8 cellular contexts compared by ENCODE assay signal in genomic region chr15:29568840-29569532, GRCh38.
A peak's percentile ranks its signal among the peaks of the same experiment; 100 is the strongest.
DNase-seq lines count a peak whose midpoint lies in the region; ATAC-seq and TF ChIP-seq lines count a peak whose summit lies in the region.
"Had no signal": no experiment of that assay in that cellular context is flagged by ENCODE, and none has a peak within 500 bp of the region (broad histone marks: within the 10 kb centered on the region; RNA-seq: fewer than 3 reads in every experiment).

No MANE protein-coding gene starts in this region.

- H3K27ac ChIP-seq in GM23338 (ENCODE audit: low read depth) (no peak overlapping the region), neural cell (ENCODE audit: low read length) (no peak overlapping the region)
- H3K27ac ChIP-seq: thoracic aorta had no signal

- no peaks in the 10 kb centered on the region for H4K20me1 ChIP-seq in GM23338 (replicated peaks; ENCODE audit: insufficient read depth)
- no peaks in the 10 kb centered on the region for H4K20me1 ChIP-seq in neural cell (ENCODE audit: insufficient read depth)

- no peaks in the 10 kb centered on the region for H3K9me3 ChIP-seq in neural cell (ENCODE audit: low read length)
- H3K9me3 ChIP-seq: thoracic aorta had no signal

- H3K79me2 ChIP-seq in GM23338 (replicated peaks; ENCODE audit: insufficient read depth): peaks cover 13% of the 10 kb centered on the region
- H3K79me2 ChIP-seq in neural cell (replicated peaks; ENCODE audit: insufficient read depth, low read length): no peaks in the 10 kb centered on the region

- no peak for TF ChIP-seq RAD21 in neural cell (conservative IDR thresholded peaks at IDR 0.05)

- peaks cover 38% of the 10 kb centered on the region for H3K27me3 ChIP-seq in GM23338 (ENCODE audit: insufficient read depth)
- H3K27me3 ChIP-seq in neural cell (ENCODE audit: insufficient read depth, low read depth, low read length): peaks cover 44% of the 10 kb centered on the region

- no peak for TF ChIP-seq EP300 in neural cell (conservative IDR thresholded peaks at IDR 0.05; ENCODE audit: poor library complexity, severe bottlenecking)

- H3K27me3 Mint-ChIP-seq in GM23338 (ENCODE audit: insufficient read depth, low read depth, poor library complexity): peaks cover 35% of the 10 kb centered on the region
- peaks cover 44% of the 10 kb centered on the region for H3K27me3 Mint-ChIP-seq in chondrocyte (ENCODE audit: low read depth)

- no peaks in the 10 kb centered on the region for H3K36me3 ChIP-seq in GM23338 (ENCODE audit: insufficient read depth)
- H3K36me3 ChIP-seq in neural cell (ENCODE audit: insufficient read depth, low read length): no peaks in the 10 kb centered on the region
- H3K36me3 ChIP-seq: thoracic aorta had no signal

- TF ChIP-seq CTCF in GM23338 (conservative IDR thresholded peaks at IDR 0.05; ENCODE audit: low read depth in 2 of 2): peak; percentile 56 to 57
- TF ChIP-seq CTCF in chondrocyte (IDR thresholded peaks at IDR 0.05): peak; percentile 70
- TF ChIP-seq CTCF in neural cell (IDR thresholded peaks at IDR 0.05; ENCODE audit: poor library complexity, severe bottlenecking): peak; percentile 42

- H3K9ac ChIP-seq in neural cell (ENCODE audit: low read length): no peak overlapping the region

- H3K9me2 ChIP-seq in GM23338 (ENCODE audit: insufficient read depth) (no peaks in the 10 kb centered on the region), neural cell (ENCODE audit: insufficient read depth, low read length) (no peaks in the 10 kb centered on the region)

- H3K36me3 Mint-ChIP-seq in GM23338 (ENCODE audit: low read depth) (peaks cover 11% of the 10 kb centered on the region; the same call in 2 of the 3 replicates), chondrocyte (ENCODE audit: low read depth) (peaks cover 8% of the 10 kb centered on the region)

- H3K4me3 Mint-ChIP-seq in GM23338 (peak overlapping the region; percentile 84), chondrocyte (ENCODE audit: unreplicated experiment) (peak overlapping the region; percentile 71)

- DNase-seq in GM23338 (ENCODE audit: low spot score): peak; percentile 75
- peak; percentile 38 for DNase-seq in NCI-H128 (lab: John Stamatoyannopoulos, UW; ENCODE audit: unreplicated experiment)
- no peak for DNase-seq in chondrocyte (ENCODE audit: low spot score)
- DNase-seq in NCI-H1436 (lab: John Stamatoyannopoulos, UW): no peak
- no peak for DNase-seq in NCI-H187 (lab: John Stamatoyannopoulos, UW)

- no peak overlapping the region for H3K27ac Mint-ChIP-seq in GM23338
- no peak overlapping the region for H3K27ac Mint-ChIP-seq in chondrocyte (ENCODE audit: unreplicated experiment)

- H3K9me3 Mint-ChIP-seq in GM23338 (peaks cover 3% of the 10 kb centered on the region), chondrocyte (ENCODE audit: low read depth) (peaks cover 12% of the 10 kb centered on the region)

- peak overlapping the region; percentile 84 for H3K4me2 ChIP-seq in GM23338
- peak overlapping the region; percentile 35 for H3K4me2 ChIP-seq in neural cell (ENCODE audit: low read length)

- ATAC-seq in GM23338: peak; percentile 58
- ATAC-seq in HG02885 (IDR thresholded peaks at IDR 0.05; ENCODE audit: poor library complexity, unreplicated experiment): no peak

- H3F3A ChIP-seq in GM23338 (replicated peaks; ENCODE audit: low read depth) (peaks cover 7% of the 10 kb centered on the region), neural cell (ENCODE audit: insufficient read depth, low read length, poor library complexity, severe bottlenecking) (no peaks in the 10 kb centered on the region)

- peak overlapping the region; percentile 69 for H3K4me3 ChIP-seq in GM23338
- peak overlapping the region; percentile 62 for H3K4me3 ChIP-seq in neural cell (ENCODE audit: low read length)

- peaks cover 34% of the 10 kb centered on the region for H3K4me1 Mint-ChIP-seq in GM23338
- H3K4me1 Mint-ChIP-seq in chondrocyte (ENCODE audit: low read depth): peaks cover 13% of the 10 kb centered on the region

- H2AFZ ChIP-seq in GM23338: no peak overlapping the region
- no peak overlapping the region for H2AFZ ChIP-seq in neural cell (ENCODE audit: low read depth, low read length)

- peaks cover 24% of the 10 kb centered on the region for H3K4me1 ChIP-seq in GM23338 (ENCODE audit: insufficient read depth)

TF ChIP-seq in GM23338, 12 proteins besides CTCF, POLR2A, EP300 and RAD21:
- TF ChIP-seq ZNF114 (CRISPR knock-in tag; IDR thresholded peaks at IDR 0.05) (no peak), NANOG (IDR thresholded peaks at IDR 0.05; ENCODE audit: borderline replicate concordance) (no peak), STAT1 (IDR thresholded peaks at IDR 0.05; ENCODE audit: unreplicated experiment) (no peak), ETS1 (IDR thresholded peaks at IDR 0.05) (no peak), EZH2phosphoT487 (IDR thresholded peaks at IDR 0.05; ENCODE audit: unreplicated experiment) (no peak), POLR2AphosphoS5 (IDR thresholded peaks at IDR 0.05; ENCODE audit: low read depth) (no peak)

TF ChIP-seq in neural cell, 6 proteins besides CTCF, POLR2A, EP300 and RAD21:
- TF ChIP-seq MXI1 (conservative IDR thresholded peaks at IDR 0.05; ENCODE audit: poor library complexity, severe bottlenecking) (no peak), EZH2 (IDR thresholded peaks at IDR 0.05; ENCODE audit: borderline replicate concordance, insufficient read depth, low read length, poor library complexity, severe bottlenecking) (no peak), SMC3 (conservative IDR thresholded peaks at IDR 0.05; ENCODE audit: poor library complexity) (no peak), POLR2AphosphoS5 (IDR thresholded peaks at IDR 0.05) (no peak), TAF1 (IDR thresholded peaks at IDR 0.05; ENCODE audit: low read depth) (no peak), REST (IDR thresholded peaks at IDR 0.05; ENCODE audit: borderline replicate concordance) (no peak)

Comparison
In these comparisons a context has a peak if more than half of its experiments do, and no peak if none do; other contexts are left out.
1. DNase-seq: peak in GM23338 (single experiment) and NCI-H128 (single experiment); none in chondrocyte (single experiment), NCI-H1436 (single experiment) and NCI-H187 (0 of 2).
2. Peak in every context shown above with its lines, with median percentiles within 50 percentile points of each other: CTCF ChIP-seq.